In genomic region chr6:150142304-150142656, GRCh38 we compare ENCODE assay signal across 8 cellular contexts.
A peak's percentile ranks its signal among the peaks of the same experiment; 100 is the strongest.
DNase-seq lines count a peak whose midpoint lies in the region; ATAC-seq and TF ChIP-seq lines count a peak whose summit lies in the region.

No MANE protein-coding gene starts in this region.

- ATAC-seq in GM21723 (IDR thresholded peaks at IDR 0.05; ENCODE audit: unreplicated experiment) (no peak), HG03045 (IDR thresholded peaks at IDR 0.05; ENCODE audit: unreplicated experiment) (no peak)

- peaks cover 11% of the 10 kb centered on the region; the same call in 1 of the 2 replicates for H3F3A ChIP-seq in SU-DHL-6 (ENCODE audit: insufficient read depth)

- H3K4me1 ChIP-seq in parathyroid adenoma, result no peaks in the 10 kb centered on the region

- no peaks in the 10 kb centered on the region for H3K9me2 ChIP-seq in SU-DHL-6 (replicated peaks; ENCODE audit: insufficient read depth, low read length)

- H3K27ac ChIP-seq in SU-DHL-6 (ENCODE audit: low read depth, low read length) (no peak overlapping the region), parathyroid adenoma (no peak overlapping the region)

- peak overlapping the region; percentile 68 for H3K4me3 ChIP-seq in SU-DHL-6 (ENCODE audit: insufficient read depth, low read length, poor library complexity, severe bottlenecking)
- H3K4me3 ChIP-seq in parathyroid adenoma (ENCODE audit: low read depth, low read length), result peak overlapping the region; percentile 51

- DNase-seq in NCI-H146 (lab: John Stamatoyannopoulos, UW) (peak; percentile 89), NCI-H146 treated with DMSO at 0.1 percent for 48 hours (lab: John Stamatoyannopoulos, UW; ENCODE audit: unreplicated experiment) (no peak), fibroblast of peridontal ligament (ENCODE audit: extremely low read depth) (peak; percentile 25), NCI-H2081 treated with DMSO at 0.1 percent for 48 hours (lab: John Stamatoyannopoulos, UW) (no peak)

- H3K4me2 ChIP-seq in SU-DHL-6 (ENCODE audit: low read depth, low read length, poor library complexity, severe bottlenecking) (peak overlapping the region; percentile 78), parathyroid adenoma (ENCODE audit: low read length) (peak overlapping the region; percentile 65)

- TF ChIP-seq CTCF in SU-DHL-6 (IDR thresholded peaks at IDR 0.05; ENCODE audit: insufficient read depth, low read length, poor library complexity, severe bottlenecking), result no peak
- no peak for TF ChIP-seq CTCF in parathyroid adenoma (IDR thresholded peaks at IDR 0.05)

- peak overlapping the region; percentile 71 for H2AFZ ChIP-seq in SU-DHL-6 (ENCODE audit: low read depth, low read length, severe bottlenecking)
- H2AFZ ChIP-seq in parathyroid adenoma, result peak overlapping the region; percentile 84

- H3K36me3 ChIP-seq in SU-DHL-6 (ENCODE audit: low read length) (no peaks in the 10 kb centered on the region), parathyroid adenoma (ENCODE audit: control insufficient read depth, insufficient read depth, low read length) (no peaks in the 10 kb centered on the region)

- no peaks in the 10 kb centered on the region for H3K27me3 ChIP-seq in SU-DHL-6 (ENCODE audit: low read length)
- H3K27me3 ChIP-seq in parathyroid adenoma (ENCODE audit: control insufficient read depth, insufficient read depth, low read length), result no peaks in the 10 kb centered on the region

- no peaks in the 10 kb centered on the region for H3K9me3 ChIP-seq in SU-DHL-6 (ENCODE audit: insufficient read depth, low read length)
- H3K9me3 ChIP-seq in parathyroid adenoma (ENCODE audit: control insufficient read depth, low read length), result no peaks in the 10 kb centered on the region

- H4K20me1 ChIP-seq in SU-DHL-6 (ENCODE audit: low read depth, low read length), result no peaks in the 10 kb centered on the region

- H3K9ac ChIP-seq in SU-DHL-6 (ENCODE audit: low read length), result peak overlapping the region; percentile 56
- no peak overlapping the region for H3K9ac ChIP-seq in parathyroid adenoma

- H3K79me2 ChIP-seq in SU-DHL-6 (ENCODE audit: insufficient read depth, low read length) (no peaks in the 10 kb centered on the region), parathyroid adenoma (no peaks in the 10 kb centered on the region)

Comparison
In these comparisons a context has a peak if more than half of its experiments do, and no peak if none do; other contexts are left out.
1. DNase-seq: peak in NCI-H146 (single experiment) and fibroblast of peridontal ligament (single experiment); none in NCI-H146 treated with DMSO at 0.1 percent for 48 hours (single experiment) and NCI-H2081 treated with DMSO at 0.1 percent for 48 hours (single experiment).